1 cellular context compared by ENCODE assay signal in genomic region chr1:209707308-209707707, GRCh38.
TF ChIP-seq lines count a peak whose summit lies in the region.

No MANE protein-coding gene starts in this region.

TF ChIP-seq in SK-N-SH treated with all-trans-retinoic acid at 6 μM for 48 hours, 23 proteins besides CTCF, POLR2A, EP300 and RAD21 (continued from another document):
- TF ChIP-seq, protein P1, sequence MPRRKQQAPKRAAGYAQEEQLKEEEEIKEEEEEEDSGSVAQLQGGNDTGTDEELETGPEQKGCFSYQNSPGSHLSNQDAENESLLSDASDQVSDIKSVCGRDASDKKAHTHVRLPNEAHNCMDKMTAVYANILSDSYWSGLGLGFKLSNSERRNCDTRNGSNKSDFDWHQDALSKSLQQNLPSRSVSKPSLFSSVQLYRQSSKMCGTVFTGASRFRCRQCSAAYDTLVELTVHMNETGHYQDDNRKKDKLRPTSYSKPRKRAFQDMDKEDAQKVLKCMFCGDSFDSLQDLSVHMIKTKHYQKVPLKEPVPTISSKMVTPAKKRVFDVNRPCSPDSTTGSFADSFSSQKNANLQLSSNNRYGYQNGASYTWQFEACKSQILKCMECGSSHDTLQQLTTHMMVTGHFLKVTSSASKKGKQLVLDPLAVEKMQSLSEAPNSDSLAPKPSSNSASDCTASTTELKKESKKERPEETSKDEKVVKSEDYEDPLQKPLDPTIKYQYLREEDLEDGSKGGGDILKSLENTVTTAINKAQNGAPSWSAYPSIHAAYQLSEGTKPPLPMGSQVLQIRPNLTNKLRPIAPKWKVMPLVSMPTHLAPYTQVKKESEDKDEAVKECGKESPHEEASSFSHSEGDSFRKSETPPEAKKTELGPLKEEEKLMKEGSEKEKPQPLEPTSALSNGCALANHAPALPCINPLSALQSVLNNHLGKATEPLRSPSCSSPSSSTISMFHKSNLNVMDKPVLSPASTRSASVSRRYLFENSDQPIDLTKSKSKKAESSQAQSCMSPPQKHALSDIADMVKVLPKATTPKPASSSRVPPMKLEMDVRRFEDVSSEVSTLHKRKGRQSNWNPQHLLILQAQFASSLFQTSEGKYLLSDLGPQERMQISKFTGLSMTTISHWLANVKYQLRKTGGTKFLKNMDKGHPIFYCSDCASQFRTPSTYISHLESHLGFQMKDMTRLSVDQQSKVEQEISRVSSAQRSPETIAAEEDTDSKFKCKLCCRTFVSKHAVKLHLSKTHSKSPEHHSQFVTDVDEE (CRISPR knock-in tag; IDR thresholded peaks at IDR 0.05) = no peak
- no peak for TF ChIP-seq ISL1 (CRISPR knock-in tag; IDR thresholded peaks at IDR 0.05)
- no peak for TF ChIP-seq TCF4 (CRISPR knock-in tag; IDR thresholded peaks at IDR 0.05; ENCODE audit: borderline replicate concordance)
- TF ChIP-seq ZFP30 (CRISPR knock-in tag; IDR thresholded peaks at IDR 0.05) = no peak
- TF ChIP-seq ESRRG (CRISPR knock-in tag; IDR thresholded peaks at IDR 0.05) = no peak
- TF ChIP-seq ZNF70 (CRISPR knock-in tag; IDR thresholded peaks at IDR 0.05) = no peak
